Comparison of ENCODE assay signal across 8 cellular contexts in genomic region chr19:58513694-58514563, GRCh38. TPM values are rescaled to one million over a fixed set of nuclear protein-coding genes. Genes with fewer than 3 reads are reported as not detected.
DNase-seq lines count a peak whose midpoint lies in the region; ATAC-seq, FAIRE-seq and TF ChIP-seq lines count a peak whose summit lies in the region.

No MANE protein-coding gene starts in this region.

- H3K36me3 Mint-ChIP-seq in chondrocyte (ENCODE audit: low read depth) = peaks cover 5% of the 10 kb centered on the region

- peak overlapping the region; percentile 52 for H3K4me3 Mint-ChIP-seq in chondrocyte (ENCODE audit: unreplicated experiment)

- H3K27ac Mint-ChIP-seq in chondrocyte (ENCODE audit: unreplicated experiment) = no peak overlapping the region

- no peak for FAIRE-seq in HTR-8/SVneo (lab: Jason Lieb, UNC)

- peak; percentile 86 for ATAC-seq in GM18505 (IDR thresholded peaks at IDR 0.05; ENCODE audit: unreplicated experiment)
- peak; percentile 50 for ATAC-seq in HG03095 (IDR thresholded peaks at IDR 0.05; ENCODE audit: unreplicated experiment)

- DNase-seq in NCI-H2196 treated with DMSO at 0.1 percent for 48 hours (lab: John Stamatoyannopoulos, UW; ENCODE audit: unreplicated experiment) = peak; percentile 90
- DNase-seq in activated CD4-positive, alpha-beta T cell treated with anti-CD3 and anti-CD28 coated beads for 24 hours (ENCODE audit: low read depth in 2 of 2) = peak; percentile 94 to 95
- DNase-seq in chondrocyte (ENCODE audit: low spot score) = peak; percentile 92
- DNase-seq in kidney glomerular epithelial cell (lab: John Stamatoyannopoulos, UW) = peak; percentile 37
- DNase-seq in stimulated activated CD4-positive, alpha-beta T cell treated with anti-CD3 and anti-CD28 coated beads, Interleukin-15, amount 100 ng/mL, for 48 hours (ENCODE audit: low read depth in 2 of 2) = peak; percentile 93 to 97
- DNase-seq in HTR-8/SVneo (ENCODE audit: insufficient read length, low spot score) = no peak

- no peaks in the 10 kb centered on the region for H3K27me3 Mint-ChIP-seq in chondrocyte (ENCODE audit: low read depth)

- no peaks in the 10 kb centered on the region for H3K9me3 Mint-ChIP-seq in chondrocyte (ENCODE audit: low read depth)

- TF ChIP-seq CTCF in chondrocyte (IDR thresholded peaks at IDR 0.05) = peak; percentile 81

- TF ChIP-seq POLR2A in GM18505 (IDR thresholded peaks at IDR 0.05; ENCODE audit: borderline replicate concordance, extremely low read depth, insufficient read depth, insufficient read length) = peak; percentile 83

- peaks cover 31% of the 10 kb centered on the region for H3K4me1 Mint-ChIP-seq in chondrocyte (ENCODE audit: low read depth)

RNA-seq across cellular contexts. Expression of gene SLC27A5, which starts 2.1 kb away (rescaled TPM):
- total RNA-seq in chondrocyte = 4.7 to 9.5 TPM (median 9.3 TPM) in 3 replicates

RNA-seq across cellular contexts. Expression of gene ZBTB45, which starts 5.7 kb away (rescaled TPM):
- total RNA-seq in chondrocyte = 15.6 to 17.2 TPM (median 15.9 TPM) in 3 replicates

RNA-seq across cellular contexts. Expression of gene TRIM28, which starts 29.9 kb away (rescaled TPM):
- 215 to 286 TPM (median 228 TPM) in 3 replicates for total RNA-seq in chondrocyte

RNA-seq across cellular contexts. Expression of gene ZNF446, which starts 37.8 kb away (rescaled TPM):
- total RNA-seq in chondrocyte = 9.3 to 12.2 TPM (median 9.5 TPM) in 3 replicates

RNA-seq across cellular contexts. Expression of gene CHMP2A, which starts 41.0 kb away (rescaled TPM):
- 85.1 to 99.4 TPM (median 85.9 TPM) in 3 replicates for total RNA-seq in chondrocyte
